In genomic region chr22:38724176-38724575, GRCh38 we compare ENCODE assay signal across 16 cellular contexts. TPM values are rescaled to one million over a fixed set of nuclear protein-coding genes. Genes with fewer than 3 reads are reported as not detected.
DNase-seq lines count a peak whose midpoint lies in the region; ATAC-seq, FAIRE-seq and TF ChIP-seq lines count a peak whose summit lies in the region.
"Had no signal": no experiment of that assay in that cellular context is flagged by ENCODE, and none has a peak within 500 bp of the region (broad histone marks: within the 10 kb centered on the region; RNA-seq: fewer than 3 reads in every experiment).

No MANE protein-coding gene starts in this region.

- no peaks in the 10 kb centered on the region for H3K9me3 ChIP-seq in kidney (ENCODE audit: control insufficient read depth in 1 of 2, low read length in 2 of 2)
- H3K9me3 ChIP-seq in CD8-positive, alpha-beta memory T cell (ENCODE audit: low read length), result no peaks in the 10 kb centered on the region
- H3K9me3 ChIP-seq: A549, MG63 had no signal

- H3K4me1 Mint-ChIP-seq in activated naive CD4-positive, alpha-beta T cell treated with anti-CD3 and anti-CD28 coated beads, Interleukin-2, amount 10 ng/mL, durations not matched to agents 7 days and 5 days, result peaks cover 5% of the 10 kb centered on the region
- H3K4me1 Mint-ChIP-seq in CD8-positive, alpha-beta memory T cell, result peaks cover 8 to 15% (median 13%) of the 10 kb centered on the region in 3 donors

- DNase-seq in activated naive CD4-positive, alpha-beta T cell treated with anti-CD3 and anti-CD28 coated beads, Interleukin-2, amount 10 ng/mL, durations not matched to agents 7 days and 5 days, result peak; percentile 18
- no peak for DNase-seq in activated naive CD4-positive, alpha-beta T cell treated with anti-CD3 and anti-CD28 coated beads, Interleukin-2, amount 50 U/mL, for 72 hours (ENCODE audit: low spot score in 2 of 2)
- peak in 14 of 61 donors; percentile 15 to 74 (median 43) for DNase-seq in caudate nucleus (lab: John Stamatoyannopoulos, UW)
- DNase-seq in kidney, result peak; percentile 25
- no peak for DNase-seq in CD8-positive, alpha-beta memory T cell
- no peak for DNase-seq in NCI-H1105 (lab: John Stamatoyannopoulos, UW)
- DNase-seq: DMS79, NCI-H1417 treated with DMSO at 0.1 percent for 48 hours, NCI-H187, NCI-H446, Right ventricle myocardium superior had no signal

- FAIRE-seq in kidney (lab: Jason Lieb, UNC), result no peak
- FAIRE-seq: A549, K562 had no signal

- H3K4me3 ChIP-seq in kidney (ENCODE audit: low read length in 2 of 2), result no peak overlapping the region
- H3K4me3 ChIP-seq in CD8-positive, alpha-beta memory T cell (ENCODE audit: low read length), result no peak overlapping the region
- H3K4me3 ChIP-seq: A549, K562, MG63 had no signal

- no peaks in the 10 kb centered on the region for H3K27me3 ChIP-seq in CD8-positive, alpha-beta memory T cell (ENCODE audit: insufficient read depth, low read length, poor library complexity, severe bottlenecking)
- H3K27me3 ChIP-seq: MG63 had no signal

- H3K4me3 Mint-ChIP-seq in activated naive CD4-positive, alpha-beta T cell treated with anti-CD3 and anti-CD28 coated beads, Interleukin-2, amount 10 ng/mL, durations not matched to agents 7 days and 5 days, result no peak overlapping the region
- H3K4me3 Mint-ChIP-seq in CD8-positive, alpha-beta memory T cell, result no peak overlapping the region
- H3K4me3 Mint-ChIP-seq: B cell had no signal

- H3K9ac ChIP-seq in kidney (ENCODE audit: low read length in 2 of 2), result no peak overlapping the region

- H3K4me1 ChIP-seq in kidney (ENCODE audit: control insufficient read depth in 1 of 2, insufficient read depth in 1 of 2, low read depth in 1 of 2, low read length in 2 of 2), result peaks cover 0 to 6% of the 10 kb centered on the region in 2 donors
- peaks cover 4% of the 10 kb centered on the region for H3K4me1 ChIP-seq in CD8-positive, alpha-beta memory T cell (ENCODE audit: insufficient read depth, low read length)

- intact Hi-C loops in kidney (cut with DNase I), result no loop called here

- TF ChIP-seq CTCF in kidney (IDR thresholded peaks at IDR 0.05; ENCODE audit: borderline replicate concordance, extremely low read depth, insufficient read depth), result no peak

- POLR2A ChIA-PET in CD8-positive, alpha-beta memory T cell (lab: Charles Lee), result interaction anchor here (1.0 to 4.1 kb wide), 3 partner anchors 8 to 17 kb away, joined by 3 to 19 read pairs (median 7); partner anchors contain the start of gene GTPBP1

- CTCF ChIA-PET in activated naive CD4-positive, alpha-beta T cell treated with anti-CD3 and anti-CD28 coated beads, Interleukin-2, amount 10 ng/mL, durations not matched to agents 7 days and 5 days (lab: Charles Lee), result interaction anchor here (0.8 to 3.0 kb wide), 11 partner anchors 9 to 44 kb away, joined by 3 to 14 read pairs (median 5); no protein-coding TSS in a partner anchor
- CTCF ChIA-PET in CD8-positive, alpha-beta memory T cell (lab: Charles Lee), result interaction anchor here (0.8 to 4.2 kb wide), 14 partner anchors 9 to 119 kb away, joined by 3 to 31 read pairs (median 4); partner anchors contain the start of gene GTPBP1

- H3K27ac ChIP-seq in caudate nucleus (ENCODE audit: low read depth, low read length), result peak overlapping the region; percentile 91
- no peak overlapping the region for H3K27ac ChIP-seq in kidney (ENCODE audit: low read depth in 2 of 2, low read length in 2 of 2)
- H3K27ac ChIP-seq in temporal lobe (ENCODE audit: low read depth, low read length), result peak overlapping the region; percentile 99
- H3K27ac ChIP-seq in CD8-positive, alpha-beta memory T cell (ENCODE audit: low read depth, low read length), result no peak overlapping the region
- H3K27ac ChIP-seq: A549 had no signal

- H3K36me3 ChIP-seq in kidney (ENCODE audit: control insufficient read depth in 1 of 2, insufficient read depth in 2 of 2, low read length in 2 of 2), result peaks cover 52 to 69% of the 10 kb centered on the region in 2 donors
- peaks cover 78% of the 10 kb centered on the region for H3K36me3 ChIP-seq in CD8-positive, alpha-beta memory T cell (ENCODE audit: insufficient read depth, low read length)

- ATAC-seq in activated naive CD4-positive, alpha-beta T cell treated with anti-CD3 and anti-CD28 coated beads, Interleukin-2, amount 50 U/mL, for 72 hours, result no peak

- no peaks in the 10 kb centered on the region for H3K9me3 Mint-ChIP-seq in activated naive CD4-positive, alpha-beta T cell treated with anti-CD3 and anti-CD28 coated beads, Interleukin-2, amount 10 ng/mL, durations not matched to agents 7 days and 5 days
- no peaks in the 10 kb centered on the region for H3K9me3 Mint-ChIP-seq in activated naive CD4-positive, alpha-beta T cell treated with anti-CD3 and anti-CD28 coated beads, Interleukin-2, amount 50 U/mL, for 72 hours
- no peaks in the 10 kb centered on the region for H3K9me3 Mint-ChIP-seq in CD8-positive, alpha-beta memory T cell

- H3K36me3 Mint-ChIP-seq in activated naive CD4-positive, alpha-beta T cell treated with anti-CD3 and anti-CD28 coated beads, Interleukin-2, amount 10 ng/mL, durations not matched to agents 7 days and 5 days, result peaks cover 67% of the 10 kb centered on the region
- H3K36me3 Mint-ChIP-seq in activated naive CD4-positive, alpha-beta T cell treated with anti-CD3 and anti-CD28 coated beads, Interleukin-2, amount 50 U/mL, for 72 hours, result peaks cover 17 to 19% of the 10 kb centered on the region in 2 donors
- H3K36me3 Mint-ChIP-seq in CD8-positive, alpha-beta memory T cell, result peaks cover 0 to 91% (median 18%) of the 10 kb centered on the region in 3 donors

- peak overlapping the region; percentile 9 for H3K27ac Mint-ChIP-seq in activated naive CD4-positive, alpha-beta T cell treated with anti-CD3 and anti-CD28 coated beads, Interleukin-2, amount 10 ng/mL, durations not matched to agents 7 days and 5 days
- H3K27ac Mint-ChIP-seq in activated naive CD4-positive, alpha-beta T cell treated with anti-CD3 and anti-CD28 coated beads, Interleukin-2, amount 50 U/mL, for 72 hours, result peak overlapping the region in 1 of 2 donors; percentile 55
- peak overlapping the region in 4 of 8 donors; percentile 5 to 67 (median 22) for H3K27ac Mint-ChIP-seq in CD8-positive, alpha-beta memory T cell
- H3K27ac Mint-ChIP-seq: B cell had no signal

- H3K27me3 Mint-ChIP-seq in activated naive CD4-positive, alpha-beta T cell treated with anti-CD3 and anti-CD28 coated beads, Interleukin-2, amount 10 ng/mL, durations not matched to agents 7 days and 5 days, result no peaks in the 10 kb centered on the region
- H3K27me3 Mint-ChIP-seq in CD8-positive, alpha-beta memory T cell, result no peaks in the 10 kb centered on the region
- H3K27me3 Mint-ChIP-seq: B cell had no signal

RNA-seq across cellular contexts. Expression of gene GTPBP1, which starts 18.4 kb away (rescaled TPM):
- 100 to 1,000 TPM; 109 to 142 TPM for total RNA-seq in activated naive CD4-positive, alpha-beta T cell treated with anti-CD3 and anti-CD28 coated beads, Interleukin-2, amount 50 U/mL, for 72 hours
- total RNA-seq in kidney, result 52.0 TPM
- polyA plus RNA-seq in kidney (ENCODE audit: insufficient read depth, low read depth, low replicate concordance), result 11.7 TPM
- total RNA-seq in temporal lobe, result 28.5 TPM
- 10 to 100 TPM; 62.7 to 63.7 TPM for total RNA-seq in CD8-positive, alpha-beta memory T cell
- 28.2 TPM for polyA plus RNA-seq in CD8-positive, alpha-beta memory T cell

RNA-seq across cellular contexts. Expression of gene JOSD1, which starts 23.4 kb away (rescaled TPM):
- total RNA-seq in activated naive CD4-positive, alpha-beta T cell treated with anti-CD3 and anti-CD28 coated beads, Interleukin-2, amount 50 U/mL, for 72 hours, result 10 to 100 TPM; 70.0 to 79.0 TPM
- total RNA-seq in kidney (42.8 TPM), temporal lobe (44.5 TPM)
- polyA plus RNA-seq in kidney (ENCODE audit: insufficient read depth, low read depth, low replicate concordance), result 12.8 TPM
- 10 to 100 TPM; 86.0 to 96.4 TPM for total RNA-seq in CD8-positive, alpha-beta memory T cell
- 9.3 TPM for polyA plus RNA-seq in CD8-positive, alpha-beta memory T cell

RNA-seq across cellular contexts. Expression of gene SUN2, which starts 31.6 kb away (rescaled TPM):
- total RNA-seq in activated naive CD4-positive, alpha-beta T cell treated with anti-CD3 and anti-CD28 coated beads, Interleukin-2, amount 50 U/mL, for 72 hours, result 100 to 1,000 TPM; 142 to 241 TPM
- total RNA-seq in kidney (199 TPM), temporal lobe (77.9 TPM)
- polyA plus RNA-seq in kidney (ENCODE audit: insufficient read depth, low read depth, low replicate concordance), result 41.7 TPM
- 100 to 1,000 TPM; 168 to 185 TPM for total RNA-seq in CD8-positive, alpha-beta memory T cell
- polyA plus RNA-seq in CD8-positive, alpha-beta memory T cell, result 753 TPM

RNA-seq across cellular contexts. Expression of gene TOMM22, which starts 42.4 kb away (rescaled TPM):
- 100 to 1,000 TPM; 116 to 120 TPM for total RNA-seq in activated naive CD4-positive, alpha-beta T cell treated with anti-CD3 and anti-CD28 coated beads, Interleukin-2, amount 50 U/mL, for 72 hours
- total RNA-seq in kidney, result 55.0 TPM
- polyA plus RNA-seq in kidney (ENCODE audit: insufficient read depth, low read depth, low replicate concordance), result 103 TPM
- total RNA-seq in temporal lobe, result 31.0 TPM
- total RNA-seq in CD8-positive, alpha-beta memory T cell, result 100 to 1,000 TPM; 207 to 210 TPM
- polyA plus RNA-seq in CD8-positive, alpha-beta memory T cell, result 61.4 TPM

Comparison
In these comparisons a context has a peak if more than half of its experiments do, and no peak if none do; other contexts are left out.
1. DNase-seq: peak in activated naive CD4-positive, alpha-beta T cell treated with anti-CD3 and anti-CD28 coated beads, Interleukin-2, amount 10 ng/mL, durations not matched to agents 7 days and 5 days (single experiment) and kidney (single experiment); none in activated naive CD4-positive, alpha-beta T cell treated with anti-CD3 and anti-CD28 coated beads, Interleukin-2, amount 50 U/mL, for 72 hours (0 of 2), CD8-positive, alpha-beta memory T cell (0 of 5) and NCI-H1105 (single experiment).
2. H3K27ac ChIP-seq: peak in caudate nucleus (single experiment) and temporal lobe (single experiment); none in kidney (0 of 2) and CD8-positive, alpha-beta memory T cell (single experiment).